In genomic region chr10:82477776-82478175, GRCh38 we compare ENCODE assay signal across 1 cellular context.
TF ChIP-seq lines count a peak whose summit lies in the region.

No MANE protein-coding gene starts in this region.

TF ChIP-seq in GM23338, 12 proteins besides CTCF, POLR2A, EP300 and RAD21 (continued from another document):
- TF ChIP-seq ZNF462 (CRISPR knock-in tag; IDR thresholded peaks at IDR 0.05) (no peak), EZH2phosphoT487 (IDR thresholded peaks at IDR 0.05; ENCODE audit: unreplicated experiment) (no peak), ZNF331 (CRISPR knock-in tag; IDR thresholded peaks at IDR 0.05; ENCODE audit: low read depth) (no peak), NANOG (IDR thresholded peaks at IDR 0.05; ENCODE audit: borderline replicate concordance) (no peak)
